Comparison of ENCODE assay signal across 32 cellular contexts in the genomic region with DNA sequence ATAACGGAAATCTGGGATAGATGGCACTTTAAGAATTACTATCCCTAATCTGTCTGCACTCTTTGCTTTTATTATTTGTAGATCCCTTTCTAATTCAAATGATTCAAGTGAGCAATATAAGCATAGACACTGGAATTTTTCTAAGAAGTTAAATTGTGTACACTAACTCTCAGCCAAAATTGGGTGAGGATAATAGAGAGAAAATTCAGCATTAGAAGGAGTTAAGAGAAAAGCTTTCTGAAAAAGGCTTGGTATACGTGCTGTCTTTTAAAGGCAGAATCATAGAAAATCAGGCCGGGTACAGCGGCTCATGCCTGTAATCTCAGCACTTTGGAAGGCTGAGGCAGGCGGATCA. TPM values are rescaled to one million over a fixed set of nuclear protein-coding genes. Genes with fewer than 3 reads are reported as not detected.
"Had no signal": no experiment of that assay in that cellular context is flagged by ENCODE, and none has a peak within 500 bp of the region (broad histone marks: within the 10 kb centered on the region; RNA-seq: fewer than 3 reads in every experiment).

No MANE protein-coding gene starts in this region.

- H3K27me3 ChIP-seq: ascending aorta, cardiac muscle cell, Peyer's patch, SJSA1 had no signal

- H3K27ac ChIP-seq: ascending aorta, cardiac muscle cell, Peyer's patch, SJSA1 had no signal

- H3K4me1 Mint-ChIP-seq: central memory CD8-positive, alpha-beta T cell had no signal

- H3K9ac ChIP-seq: SK-N-SH had no signal

- H3K4me3 ChIP-seq: ascending aorta, cardiac muscle cell, Peyer's patch, SJSA1 had no signal

- H3K9me3 Mint-ChIP-seq: activated CD4-positive, alpha-beta T cell treated with anti-CD3 and anti-CD28 coated beads, Interleukin-2, amount 10 ng/mL, durations not matched to agents 7 days and 5 days; activated naive CD4-positive, alpha-beta T cell treated with anti-CD3 and anti-CD28 coated beads for 36 hours; activated naive CD8-positive, alpha-beta T cell treated with anti-CD3 and anti-CD28 coated beads for 36 hours; activated T-cell treated with anti-CD3 and anti-CD28 coated beads, Interleukin-2, amount 50 U/mL, for 24 hours; central memory CD8-positive, alpha-beta T cell; T-cell had no signal

- H3K9me3 ChIP-seq: ascending aorta, Peyer's patch, SJSA1, SK-N-SH had no signal

- ATAC-seq: activated CD4-positive, alpha-beta T cell treated with anti-CD3 and anti-CD28 coated beads for 36 hours; activated CD4-positive, CD25-positive, alpha-beta regulatory T cell treated with anti-CD3 and anti-CD28 coated beads, Interleukin-2, amount 50 U/mL, for 24 hours; activated CD8-positive, alpha-beta T cell treated with anti-CD3 and anti-CD28 coated beads, Interleukin-2, amount 10 ng/mL, durations not matched to agents 7 days and 5 days; PC-3; T-cell had no signal

- H3K36me3 Mint-ChIP-seq: activated naive CD8-positive, alpha-beta T cell treated with anti-CD3 and anti-CD28 coated beads for 36 hours had no signal

- H3K36me3 ChIP-seq: cardiac muscle cell, SJSA1 had no signal

- H3K27me3 Mint-ChIP-seq: activated CD4-positive, alpha-beta T cell treated with anti-CD3 and anti-CD28 coated beads for 36 hours; activated CD4-positive, alpha-beta T cell treated with anti-CD3 and anti-CD28 coated beads, Interleukin-2, amount 10 ng/mL, durations not matched to agents 7 days and 5 days; activated naive CD8-positive, alpha-beta T cell treated with anti-CD3 and anti-CD28 coated beads for 36 hours; activated T-cell treated with anti-CD3 and anti-CD28 coated beads, Interleukin-2, amount 50 U/mL, for 24 hours; central memory CD8-positive, alpha-beta T cell; T-cell had no signal

- H3K4me1 ChIP-seq: ascending aorta, Peyer's patch had no signal

- H3K4me2 ChIP-seq: SK-N-SH had no signal

- H3K4me3 Mint-ChIP-seq: activated CD4-positive, alpha-beta T cell treated with anti-CD3 and anti-CD28 coated beads for 36 hours; activated CD4-positive, alpha-beta T cell treated with anti-CD3 and anti-CD28 coated beads, Interleukin-2, amount 10 ng/mL, durations not matched to agents 7 days and 5 days; activated CD8-positive, alpha-beta T cell treated with anti-CD3 and anti-CD28 coated beads, Interleukin-2, amount 10 ng/mL, durations not matched to agents 7 days and 5 days; activated naive CD4-positive, alpha-beta T cell treated with anti-CD3 and anti-CD28 coated beads for 36 hours; activated naive CD8-positive, alpha-beta T cell treated with anti-CD3 and anti-CD28 coated beads for 36 hours; activated T-cell treated with anti-CD3 and anti-CD28 coated beads, Interleukin-2, amount 50 U/mL, for 24 hours; central memory CD8-positive, alpha-beta T cell; T-cell had no signal

- H3K27ac Mint-ChIP-seq: activated CD4-positive, alpha-beta T cell treated with anti-CD3 and anti-CD28 coated beads for 36 hours; activated CD4-positive, alpha-beta T cell treated with anti-CD3 and anti-CD28 coated beads, Interleukin-2, amount 10 ng/mL, durations not matched to agents 7 days and 5 days; activated CD8-positive, alpha-beta T cell treated with anti-CD3 and anti-CD28 coated beads, Interleukin-2, amount 10 ng/mL, durations not matched to agents 7 days and 5 days; activated naive CD4-positive, alpha-beta T cell treated with anti-CD3 and anti-CD28 coated beads for 36 hours; activated naive CD8-positive, alpha-beta T cell treated with anti-CD3 and anti-CD28 coated beads for 36 hours; activated T-cell treated with anti-CD3 and anti-CD28 coated beads, Interleukin-2, amount 50 U/mL, for 24 hours had no signal

- DNase-seq: activated CD4-positive, alpha-beta T cell treated with anti-CD3 and anti-CD28 coated beads for 36 hours; activated CD4-positive, alpha-beta T cell treated with anti-CD3 and anti-CD28 coated beads, Interleukin-2, amount 10 ng/mL, durations not matched to agents 7 days and 5 days; activated CD4-positive, alpha-beta T cell treated with anti-CD3 and anti-CD28 coated beads, Interleukin-2, amount 50 U/mL, for 48 hours; activated CD8-positive, alpha-beta T cell treated with anti-CD3 and anti-CD28 coated beads, Interleukin-2, amount 10 ng/mL, durations not matched to agents 7 days and 5 days; activated gamma-delta T cell treated with Interleukin-2 at 50 U/mL for 16 hours; activated naive CD4-positive, alpha-beta T cell treated with anti-CD3 and anti-CD28 coated beads for 36 hours; activated naive CD8-positive, alpha-beta T cell treated with anti-CD3 and anti-CD28 coated beads for 36 hours; activated T-cell treated with anti-CD3 and anti-CD28 coated beads, Interleukin-2, amount 50 U/mL, for 24 hours; amygdala; NCI-H1092 treated with DMSO at 0.1 percent for 48 hours; NCI-H1417; NCI-H146; NCI-H187; NCI-H2029 treated with DMSO at 0.1 percent for 48 hours; NCI-H2107; NCI-H510A; NCI-H526; NCI-H748 treated with DMSO at 0.1 percent for 48 hours; NK-92 treated with Interleukin-12 subunit alpha and Interleukin-12 subunit beta, amount 100 ng/mL, for 24 hours; Peyer's patch; RPMI8226; SHP77 treated with DMSO at 0.1 percent for 48 hours; SK-N-SH; T-cell; T-helper 9 cell had no signal

RNA-seq across cellular contexts. Expression of gene CRACR2A, which starts 57.1 kb away (rescaled TPM):
- total RNA-seq: M059J, PC-3 had no signal
- polyA plus RNA-seq: cardiac muscle cell had no signal
